Comparison of ENCODE assay signal across 18 cellular contexts in genomic region chr2:46165916-46166315, GRCh38.
DNase-seq lines count a peak whose midpoint lies in the region; ATAC-seq, FAIRE-seq and TF ChIP-seq lines count a peak whose summit lies in the region.
"Had no signal": no experiment of that assay in that cellular context is flagged by ENCODE, and none has a peak within 500 bp of the region (broad histone marks: within the 10 kb centered on the region; RNA-seq: fewer than 3 reads in every experiment).

No MANE protein-coding gene starts in this region.

- no peaks in the 10 kb centered on the region for H3K9me3 ChIP-seq in esophagus squamous epithelium
- H3K9me3 ChIP-seq: BE2C, HAP-1 had no signal

- FAIRE-seq in HTR-8/SVneo (lab: Jason Lieb, UNC): peak; percentile 92
- peak; percentile 52 for FAIRE-seq in urothelium cell line (lab: Jason Lieb, UNC)
- FAIRE-seq: A204.1, GM12892, GM19239, H1 had no signal

- intact Hi-C loops in esophagus squamous epithelium (cut with DNase I): no loop called here

- peaks cover 18 to 71% (median 33%) of the 10 kb centered on the region in 3 donors for H3K4me1 ChIP-seq in esophagus squamous epithelium

- CTCF ChIA-PET in RWPE1 (lab: Yijun Ruan, JAX): no interaction called here

- no peak for TF ChIP-seq POLR2A in esophagus squamous epithelium (IDR thresholded peaks at IDR 0.05)

- DNase-seq in HTR-8/SVneo (ENCODE audit: insufficient read length, low spot score) (no peak), RWPE1 (ENCODE audit: low spot score) (no peak), mesenteric fat pad (ENCODE audit: low spot score) (peak; percentile 74), urothelium cell line (ENCODE audit: low spot score) (no peak), esophagus squamous epithelium (lab: John Stamatoyannopoulos, UW) (no peak)
- DNase-seq: BE2C; CD4-positive, alpha-beta memory T cell; COR-L47; DND-41; GDM1 had no signal

- H3K36me3 ChIP-seq in esophagus squamous epithelium: peaks cover 0 to 4% (median 0%) of the 10 kb centered on the region in 3 donors
- H3K36me3 ChIP-seq: HAP-1 had no signal

- H3K4me3 ChIP-seq in esophagus squamous epithelium: no peak overlapping the region
- H3K4me3 ChIP-seq: HAP-1 had no signal

- H3K27me3 ChIP-seq in esophagus squamous epithelium: no peaks in the 10 kb centered on the region
- H3K27me3 ChIP-seq: BE2C had no signal

- no peak for ATAC-seq in HG03097 (IDR thresholded peaks at IDR 0.05; ENCODE audit: low FRiP score, unreplicated experiment)
- no peak for ATAC-seq in HG03439 (IDR thresholded peaks at IDR 0.05; ENCODE audit: unreplicated experiment)

- H3K27ac ChIP-seq in RWPE1: peak overlapping the region; percentile 94
- H3K27ac ChIP-seq in esophagus squamous epithelium: peak overlapping the region in 2 of 4 donors; percentile 57 to 78
- H3K27ac ChIP-seq: C4-2B had no signal

- TF ChIP-seq CTCF in RWPE1 (conservative IDR thresholded peaks at IDR 0.05; ENCODE audit: low read depth) (no peak), esophagus squamous epithelium (IDR thresholded peaks at IDR 0.05) (no peak)

- POLR2A ChIA-PET in RWPE1 (lab: Yijun Ruan, JAX; ENCODE audit: low non-redundant PET): no interaction called here

- 97 to 99% methylated on average over 3 to 6 of the region's 9 CpGs for WGBS in esophagus squamous epithelium, 2 donors
